ENCODE assay signal across 10 cellular contexts in the genomic region with DNA sequence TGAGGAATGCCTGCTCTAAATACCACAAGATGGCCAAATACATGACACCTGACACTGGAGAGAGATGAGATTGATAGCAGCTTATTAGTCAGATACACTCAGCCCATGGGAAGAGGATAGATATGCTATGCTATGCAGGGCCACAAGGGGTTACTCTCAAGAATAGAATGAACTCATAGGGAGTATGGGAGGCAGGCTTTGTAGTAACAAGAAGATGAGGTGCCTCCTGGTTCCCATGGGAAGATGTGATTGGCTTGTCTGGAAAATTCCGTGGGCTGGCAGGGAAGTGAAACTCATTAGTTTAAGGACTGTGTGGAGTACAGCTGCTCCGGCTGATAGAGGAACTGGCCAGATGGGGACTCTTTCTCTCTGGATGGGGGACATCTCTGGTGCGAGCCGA. TPM values are rescaled to one million over a fixed set of nuclear protein-coding genes. Genes with fewer than 3 reads are reported as not detected.
DNase-seq lines count a peak whose midpoint lies in the region; ATAC-seq and TF ChIP-seq lines count a peak whose summit lies in the region.
"Had no signal": no experiment of that assay in that cellular context is flagged by ENCODE, and none has a peak within 500 bp of the region (broad histone marks: within the 10 kb centered on the region; RNA-seq: fewer than 3 reads in every experiment).

No MANE protein-coding gene starts in this region.

- ATAC-seq in GM18520 (IDR thresholded peaks at IDR 0.05; ENCODE audit: unreplicated experiment) (no peak), GM19452 (IDR thresholded peaks at IDR 0.05; ENCODE audit: unreplicated experiment) (no peak)
- ATAC-seq: natural killer cell had no signal

- H3K4me1 ChIP-seq in left ventricle myocardium inferior: no peaks in the 10 kb centered on the region

- H3K36me3 ChIP-seq in left ventricle myocardium inferior: peaks cover 18% of the 10 kb centered on the region

- peaks cover 11% of the 10 kb centered on the region for H3K36me3 Mint-ChIP-seq in type B pancreatic cell
- H3K36me3 Mint-ChIP-seq: natural killer cell had no signal

- no peak overlapping the region for H3K4me3 ChIP-seq in left ventricle myocardium inferior

- H3K27ac ChIP-seq in left ventricle myocardium inferior (replicated peaks): no peak overlapping the region

- no peaks in the 10 kb centered on the region for H3K27me3 ChIP-seq in left ventricle myocardium inferior (ENCODE audit: low read depth)

- no peak overlapping the region for H3K27ac Mint-ChIP-seq in type B pancreatic cell
- H3K27ac Mint-ChIP-seq: natural killer cell had no signal

- H3K4me1 Mint-ChIP-seq in type B pancreatic cell (ENCODE audit: unreplicated experiment): no peaks in the 10 kb centered on the region
- H3K4me1 Mint-ChIP-seq: natural killer cell had no signal

- no peak overlapping the region for H3K4me3 Mint-ChIP-seq in type B pancreatic cell
- H3K4me3 Mint-ChIP-seq: natural killer cell had no signal

- intact Hi-C loops in left ventricle myocardium inferior (cut with micrococcal nuclease): no loop called here

- no peaks in the 10 kb centered on the region for H3K9me3 ChIP-seq in left ventricle myocardium inferior (replicated peaks)

- DNase-seq in NOMO-1 (lab: John Stamatoyannopoulos, UW; ENCODE audit: unreplicated experiment in 2 of 2): peak; percentile 1 to 5
- no peak for DNase-seq in NOMO-1 treated with dmso at 0.1 percent for 144 hours (lab: John Stamatoyannopoulos, UW; ENCODE audit: unreplicated experiment)
- peak; percentile 16 for DNase-seq in NCI-H2227 treated with DMSO at 0.1 percent for 48 hours (lab: John Stamatoyannopoulos, UW)
- peak; percentile 5 for DNase-seq in cerebellar cortex (ENCODE audit: low spot score)
- DNase-seq in type B pancreatic cell (ENCODE audit: extremely low spot score, unreplicated experiment): no peak
- DNase-seq in left ventricle myocardium inferior: no peak
- DNase-seq: foreskin melanocyte, natural killer cell had no signal

- H3K27me3 Mint-ChIP-seq in type B pancreatic cell: no peaks in the 10 kb centered on the region

- TF ChIP-seq CTCF in type B pancreatic cell (conservative IDR thresholded peaks at IDR 0.05) (peak; percentile 50), left ventricle myocardium inferior (IDR thresholded peaks at IDR 0.05; ENCODE audit: borderline replicate concordance) (no peak)

- H3K9me3 Mint-ChIP-seq in type B pancreatic cell: no peaks in the 10 kb centered on the region
- H3K9me3 Mint-ChIP-seq: natural killer cell had no signal

RNA-seq across cellular contexts. Expression of a gene that starts 16.5 kb away (rescaled TPM):
- 6.9 and 9.3 TPM in 2 replicates for total RNA-seq in type B pancreatic cell (ENCODE audit: low replicate concordance)
- total RNA-seq in left ventricle myocardium inferior: 2.2 TPM

RNA-seq across cellular contexts. Expression of a gene that starts 23.3 kb away (rescaled TPM):
- total RNA-seq in type B pancreatic cell (ENCODE audit: low replicate concordance) (45.5 and 64.7 TPM in 2 replicates), left ventricle myocardium inferior (33.9 TPM)

RNA-seq across cellular contexts. Expression of a gene that starts 23.8 kb away (rescaled TPM):
- total RNA-seq in type B pancreatic cell (ENCODE audit: low replicate concordance) (1.5 and 1.8 TPM in 2 replicates), left ventricle myocardium inferior (2.6 TPM)

Comparison
In these comparisons a context has a peak if more than half of its experiments do, and no peak if none do; other contexts are left out.
1. DNase-seq: peak in NOMO-1 (2 of 2), NCI-H2227 treated with DMSO at 0.1 percent for 48 hours (single experiment) and cerebellar cortex (single experiment); none in NOMO-1 treated with dmso at 0.1 percent for 144 hours (single experiment), type B pancreatic cell (single experiment) and left ventricle myocardium inferior (single experiment).